33 cellular contexts compared by ENCODE assay signal in the genomic region with DNA sequence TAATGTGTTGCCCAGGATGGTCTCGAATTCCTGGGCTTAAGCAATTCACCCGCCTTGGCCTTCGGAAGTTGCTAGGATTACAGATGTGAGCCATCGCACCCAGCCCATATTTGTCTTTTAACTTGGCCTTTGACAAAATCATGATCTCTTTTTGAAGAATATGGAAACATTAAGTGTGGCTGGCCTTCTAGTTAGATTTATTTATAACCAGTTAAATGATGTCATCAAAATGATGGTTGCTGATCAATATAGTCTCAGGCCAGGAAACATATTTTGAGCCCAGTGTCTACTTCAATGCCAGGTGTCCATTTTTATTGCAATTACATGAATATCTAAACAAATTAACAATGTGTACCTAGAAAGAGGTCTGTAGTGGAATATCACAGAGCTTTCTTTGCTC.
A peak's percentile ranks its signal among the peaks of the same experiment; 100 is the strongest.
DNase-seq lines count a peak whose midpoint lies in the region; ATAC-seq, FAIRE-seq and TF ChIP-seq lines count a peak whose summit lies in the region.
"Had no signal": no experiment of that assay in that cellular context is flagged by ENCODE, and none has a peak within 500 bp of the region (broad histone marks: within the 10 kb centered on the region; RNA-seq: fewer than 3 reads in every experiment).

No MANE protein-coding gene starts in this region.

- no peak overlapping the region for H3K9ac ChIP-seq in HepG2 (ENCODE audit: insufficient read depth, low read depth, low read length)
- no peak overlapping the region for H3K9ac ChIP-seq in HCT116 (ENCODE audit: low read length)
- no peak overlapping the region for H3K9ac ChIP-seq in smooth muscle cell (ENCODE audit: low read depth)
- H3K9ac ChIP-seq: BLaER1; BLaER1 treated with 17β-estradiol and CSF1 and Interleukin-3, amounts not matched to agents 10 nM and 100 nM had no signal

- TF ChIP-seq EP300 in HepG2 (IDR thresholded peaks at IDR 0.05; ENCODE audit: low read depth in 2 of 2, low read length in 2 of 2) (no peak), HepG2 (CRISPR knock-in tag; IDR thresholded peaks at IDR 0.05; ENCODE audit: borderline replicate concordance) (no peak)

- no peak overlapping the region for H3K27ac ChIP-seq in HepG2 (ENCODE audit: extremely low read length, insufficient read depth, low read length)
- no peak overlapping the region for H3K27ac ChIP-seq in right lobe of liver
- no peak overlapping the region for H3K27ac ChIP-seq in HCT116 (ENCODE audit: low read depth, low read length)
- H3K27ac ChIP-seq in HEK293 (ENCODE audit: extremely low read depth, low read depth, low read length): no peak overlapping the region
- H3K27ac ChIP-seq in smooth muscle cell (ENCODE audit: low read depth): peak overlapping the region; percentile 61
- H3K27ac ChIP-seq in PC-9: no peak overlapping the region
- H3K27ac ChIP-seq: 22Rv1; A549; BLaER1; BLaER1 treated with 17β-estradiol and CSF1 and Interleukin-3, amounts not matched to agents 10 nM and 100 nM; C4-2B had no signal

- H3K27me3 ChIP-seq in HepG2 (ENCODE audit: control insufficient read depth in 1 of 2, insufficient read depth in 2 of 2, low read length in 2 of 2) (no peaks in the 10 kb centered on the region), right lobe of liver (no peaks in the 10 kb centered on the region), HCT116 (ENCODE audit: insufficient read depth, low read length) (no peaks in the 10 kb centered on the region), smooth muscle cell (ENCODE audit: low read depth) (no peaks in the 10 kb centered on the region), PC-9 (ENCODE audit: insufficient read depth, low read depth) (no peaks in the 10 kb centered on the region)
- H3K27me3 ChIP-seq: BE2C; BLaER1; BLaER1 treated with 17β-estradiol and CSF1 and Interleukin-3, amounts not matched to agents 10 nM and 100 nM had no signal

- no peaks in the 10 kb centered on the region for H3K9me2 ChIP-seq in HCT116 (ENCODE audit: insufficient read depth)
- H3K9me2 ChIP-seq in PC-9 (ENCODE audit: insufficient read depth): no peaks in the 10 kb centered on the region

- in situ Hi-C loops in HepG2 (cut with HindIII; ENCODE audit: extremely low pct_ligation_motif_present, low pct_unique_long_range_greater_than_20kb): no loop called here

- ATAC-seq in HepG2 (no peak), right lobe of liver (no peak), HCT116 (no peak)
- ATAC-seq: A549; CD8-positive, alpha-beta T cell had no signal

- TF ChIP-seq RAD21 in HepG2 (CRISPR knock-in tag; IDR thresholded peaks at IDR 0.05) (no peak), HCT116 (IDR thresholded peaks at IDR 0.05; ENCODE audit: low read depth) (no peak)

- RAD21 ChIA-PET in HCT116 (lab: Charles Lee; ENCODE audit: low non-redundant PET in 1 of 2, low total read pairs in 2 of 2, uncharacterized antibody in 2 of 2, unreplicated experiment in 2 of 2): no interaction called here

- H3F3A ChIP-seq in smooth muscle cell (ENCODE audit: low read depth): peaks cover 20% of the 10 kb centered on the region
- H3F3A ChIP-seq in PC-9 (ENCODE audit: insufficient read depth, low read depth): no peaks in the 10 kb centered on the region

- WGBS in HepG2 (ENCODE audit: low lambda C conversion rate): 64% methylated on average over 4 of the region's 4 CpGs
- WGBS in right lobe of liver (ENCODE audit: insufficient coverage, low coverage, low lambda C conversion rate, missing lambda C conversion rate): 59% methylated on average over 4 of the region's 4 CpGs
- 79% methylated on average over 4 of the region's 4 CpGs for WGBS in smooth muscle cell (ENCODE audit: low lambda C conversion rate)

- no peak for FAIRE-seq in HepG2 (lab: Jason Lieb, UNC)
- FAIRE-seq in GM12891 (lab: Jason Lieb, UNC): no peak
- FAIRE-seq: A204.1, A549 had no signal

- H3K36me3 ChIP-seq in HepG2 (replicated peaks in 1 of 2; ENCODE audit: control insufficient read depth in 1 of 2, insufficient read depth in 2 of 2, low read length in 2 of 2): no peaks in the 10 kb centered on the region
- no peaks in the 10 kb centered on the region for H3K36me3 ChIP-seq in right lobe of liver
- H3K36me3 ChIP-seq in HCT116 (ENCODE audit: control insufficient read depth in 1 of 2, insufficient read depth in 2 of 2, low read length in 2 of 2): no peaks in the 10 kb centered on the region
- no peaks in the 10 kb centered on the region for H3K36me3 ChIP-seq in HEK293 (ENCODE audit: control insufficient read depth in 2 of 2, insufficient read depth in 1 of 2, low read length in 2 of 2)
- no peaks in the 10 kb centered on the region for H3K36me3 ChIP-seq in smooth muscle cell (ENCODE audit: low read depth)
- H3K36me3 ChIP-seq in PC-9 (ENCODE audit: low read depth): no peaks in the 10 kb centered on the region
- H3K36me3 ChIP-seq: BE2C; BLaER1; BLaER1 treated with 17β-estradiol and CSF1 and Interleukin-3, amounts not matched to agents 10 nM and 100 nM had no signal

- no peak for TF ChIP-seq POLR2A in HepG2 (IDR thresholded peaks at IDR 0.05; ENCODE audit: insufficient read depth in 1 of 2, low read depth in 2 of 2, low read length in 2 of 2)
- TF ChIP-seq POLR2A in right lobe of liver (IDR thresholded peaks at IDR 0.05): no peak
- no peak for TF ChIP-seq POLR2A in HCT116 (IDR thresholded peaks at IDR 0.05; ENCODE audit: borderline replicate concordance, extremely low read depth, insufficient read depth, insufficient read length)
- TF ChIP-seq POLR2A in GM12891 (IDR thresholded peaks at IDR 0.05; ENCODE audit: low read depth, low read length): no peak

- H3K4me2 ChIP-seq in HepG2 (ENCODE audit: low read depth, low read length) (no peak overlapping the region), HCT116 (ENCODE audit: low read length) (peak overlapping the region; percentile 45), smooth muscle cell (peak overlapping the region; percentile 53), PC-9 (no peak overlapping the region)
- H3K4me2 ChIP-seq: A549; BLaER1; BLaER1 treated with 17β-estradiol and CSF1 and Interleukin-3, amounts not matched to agents 10 nM and 100 nM had no signal

- no peak for DNase-seq in HepG2 (ENCODE audit: low spot score)
- DNase-seq in right lobe of liver: no peak
- no peak for DNase-seq in HCT116 (ENCODE audit: low read depth, low spot score)
- no peak for DNase-seq in smooth muscle cell (lab: John Stamatoyannopoulos, UW; ENCODE audit: unreplicated experiment)
- DNase-seq in PC-9: no peak
- no peak for DNase-seq in stimulated activated CD4-positive, alpha-beta T cell treated with anti-CD3 and anti-CD28 coated beads, Interleukin-1b, Interleukin-23, amount 100 ng/mL, for 48 hours
- DNase-seq in GM12891 (ENCODE audit: insufficient read length, low spot score): no peak
- DNase-seq: 8988T; ACHN; AML-193; BE2C; C1 segment of cervical spinal cord; Caco-2; Calu3; CD4-positive, alpha-beta memory T cell; CD4-positive, alpha-beta T cell; CD4-positive, CD25-positive, alpha-beta regulatory T cell; CD8-positive, alpha-beta memory T cell; CD8-positive, alpha-beta T cell; COR-L47; DMS 273 treated with DMSO at 0.1 percent for 48 hours; DMS153; DMS53; DMS79; DMS79 treated with DMSO at 0.1 percent for 48 hours; DND-41 had no signal

- intact Hi-C loops in HepG2 (cut with micrococcal nuclease; ENCODE audit: unreplicated experiment): loop anchor here (10.0 kb wide), 1 partner anchor 200 kb away; no protein-coding TSS in a partner anchor
- intact Hi-C loops in right lobe of liver (cut with DNase I): no loop called here
- intact Hi-C loops in HCT116 (cut with micrococcal nuclease): no loop called here
- intact Hi-C loops in PC-9 (cut with micrococcal nuclease; ENCODE audit: unreplicated experiment): no loop called here

- no TSS peak for BruUV-seq in HepG2 (replicated peaks; lab: Mats Ljungman, UMichigan)
- BruUV-seq in HCT116 (replicated peaks; lab: Mats Ljungman, UMichigan): no TSS peak
- BruUV-seq in PC-9 (replicated peaks; lab: Mats Ljungman, UMichigan): no TSS peak

- H3K4me3 ChIP-seq in HepG2 (replicated peaks in 1 of 3; ENCODE audit: insufficient read depth in 1 of 3, low read depth in 2 of 3, low read length in 3 of 3): no peak overlapping the region
- no peak overlapping the region for H3K4me3 ChIP-seq in right lobe of liver
- no peak overlapping the region for H3K4me3 ChIP-seq in HCT116 (replicated peaks in 1 of 2; ENCODE audit: low read depth in 1 of 2, low read length in 2 of 2)
- no peak overlapping the region for H3K4me3 ChIP-seq in HEK293 (ENCODE audit: low read depth, low read length)
- no peak overlapping the region for H3K4me3 ChIP-seq in smooth muscle cell
- H3K4me3 ChIP-seq in PC-9: no peak overlapping the region
- H3K4me3 ChIP-seq: A549; BLaER1; BLaER1 treated with 17β-estradiol and CSF1 and Interleukin-3, amounts not matched to agents 10 nM and 100 nM had no signal

- POLR2A ChIA-PET in HepG2 (lab: Yijun Ruan, JAX) (no interaction called here), HCT116 (lab: Charles Lee) (no interaction called here), HEK293 (lab: Yijun Ruan, JAX) (no interaction called here), PC-9 (lab: Charles Lee; ENCODE audit: unreplicated experiment) (no interaction called here)

- H2AFZ ChIP-seq in HepG2 (ENCODE audit: low read length): no peak overlapping the region
- no peak overlapping the region for H2AFZ ChIP-seq in HCT116 (ENCODE audit: low read depth, low read length, poor library complexity, severe bottlenecking)
- no peak overlapping the region for H2AFZ ChIP-seq in smooth muscle cell (ENCODE audit: low read depth)
- no peak overlapping the region for H2AFZ ChIP-seq in PC-9

- no peaks in the 10 kb centered on the region for H3K9me3 ChIP-seq in HepG2 (ENCODE audit: low read length)
- no peaks in the 10 kb centered on the region for H3K9me3 ChIP-seq in right lobe of liver
- H3K9me3 ChIP-seq in HCT116 (ENCODE audit: control insufficient read depth in 1 of 2, insufficient read depth in 1 of 2, low read depth in 1 of 2, low read length in 2 of 2): no peaks in the 10 kb centered on the region
- no peaks in the 10 kb centered on the region for H3K9me3 ChIP-seq in HEK293 (ENCODE audit: control insufficient read depth, insufficient read depth, low read depth, low read length)
- H3K9me3 ChIP-seq in smooth muscle cell (replicated peaks; ENCODE audit: low read depth): no peaks in the 10 kb centered on the region
- no peaks in the 10 kb centered on the region for H3K9me3 ChIP-seq in PC-9 (ENCODE audit: insufficient read depth, low read depth)
- H3K9me3 ChIP-seq: A549; BE2C; BLaER1; BLaER1 treated with 17β-estradiol and CSF1 and Interleukin-3, amounts not matched to agents 10 nM and 100 nM; Caco-2 had no signal

- no peaks in the 10 kb centered on the region for H3K4me1 ChIP-seq in HepG2 (ENCODE audit: insufficient read depth, low read length)
- no peaks in the 10 kb centered on the region for H3K4me1 ChIP-seq in right lobe of liver
- H3K4me1 ChIP-seq in HCT116 (ENCODE audit: control insufficient read depth in 1 of 2, insufficient read depth in 2 of 2, low read length in 2 of 2): peaks cover 13 to 26% of the 10 kb centered on the region in 2 experiments
- no peaks in the 10 kb centered on the region; the same call in 1 of the 2 replicates for H3K4me1 ChIP-seq in HEK293 (ENCODE audit: control insufficient read depth, insufficient read depth, low read length)
- peaks cover 32% of the 10 kb centered on the region for H3K4me1 ChIP-seq in smooth muscle cell (ENCODE audit: low read depth)
- H3K4me1 ChIP-seq in PC-9 (replicated peaks; ENCODE audit: insufficient read depth): no peaks in the 10 kb centered on the region
- H3K4me1 ChIP-seq: A549, BE2C, BLaER1 had no signal

- CTCF ChIA-PET in HepG2 (lab: Yijun Ruan, JAX; ENCODE audit: low intra/inter-chr PET ratio, low total read pairs) (no interaction called here), HCT116 (lab: Charles Lee) (no interaction called here), HEK293 (lab: Yijun Ruan, JAX) (interaction anchor here (0.8 kb wide), 1 partner anchor 276 kb away, joined by 3 read pairs; no protein-coding TSS in a partner anchor), PC-9 (lab: Charles Lee) (no interaction called here)

- H4K20me1 ChIP-seq in HepG2 (ENCODE audit: insufficient read depth, low read length): no peaks in the 10 kb centered on the region
- H4K20me1 ChIP-seq in HCT116 (ENCODE audit: insufficient read depth): no peaks in the 10 kb centered on the region
- H4K20me1 ChIP-seq in smooth muscle cell (ENCODE audit: low read depth): no peaks in the 10 kb centered on the region
- no peaks in the 10 kb centered on the region for H4K20me1 ChIP-seq in PC-9 (ENCODE audit: insufficient read depth)
- H4K20me1 ChIP-seq: BLaER1; BLaER1 treated with 17β-estradiol and CSF1 and Interleukin-3, amounts not matched to agents 10 nM and 100 nM had no signal

- TF ChIP-seq CTCF in HepG2 (CRISPR knock-in tag; IDR thresholded peaks at IDR 0.05): no peak
- TF ChIP-seq CTCF in right lobe of liver (IDR thresholded peaks at IDR 0.05): no peak
- no peak for TF ChIP-seq CTCF in HCT116 (IDR thresholded peaks at IDR 0.05 in 2 of 3, conservative IDR thresholded peaks at IDR 0.05 in 1 of 3; ENCODE audit: borderline replicate concordance in 1 of 3, insufficient read depth in 1 of 3, low read depth in 2 of 3, low read length in 2 of 3)
- TF ChIP-seq CTCF in HEK293 (tag by site-specific recombination; IDR thresholded peaks at IDR 0.05): no peak
- TF ChIP-seq CTCF in smooth muscle cell (IDR thresholded peaks at IDR 0.05; ENCODE audit: borderline replicate concordance, insufficient read depth, poor library complexity, severe bottlenecking): no peak
- no peak for TF ChIP-seq CTCF in PC-9 (conservative IDR thresholded peaks at IDR 0.05)

- H3K79me2 ChIP-seq in HepG2 (ENCODE audit: insufficient read depth, low read length) (no peaks in the 10 kb centered on the region), HCT116 (ENCODE audit: insufficient read depth, low read length) (no peaks in the 10 kb centered on the region; the same call in 1 of the 2 replicates), smooth muscle cell (ENCODE audit: low read depth) (peaks cover 62% of the 10 kb centered on the region), PC-9 (ENCODE audit: low read depth) (no peaks in the 10 kb centered on the region)

Comparison
In these comparisons a context has a peak if more than half of its experiments do, and no peak if none do; other contexts are left out.
1. H3K4me2 ChIP-seq: peak in HCT116 (single experiment) and smooth muscle cell (single experiment); none in HepG2 (single experiment) and PC-9 (single experiment).